In the genomic region with DNA sequence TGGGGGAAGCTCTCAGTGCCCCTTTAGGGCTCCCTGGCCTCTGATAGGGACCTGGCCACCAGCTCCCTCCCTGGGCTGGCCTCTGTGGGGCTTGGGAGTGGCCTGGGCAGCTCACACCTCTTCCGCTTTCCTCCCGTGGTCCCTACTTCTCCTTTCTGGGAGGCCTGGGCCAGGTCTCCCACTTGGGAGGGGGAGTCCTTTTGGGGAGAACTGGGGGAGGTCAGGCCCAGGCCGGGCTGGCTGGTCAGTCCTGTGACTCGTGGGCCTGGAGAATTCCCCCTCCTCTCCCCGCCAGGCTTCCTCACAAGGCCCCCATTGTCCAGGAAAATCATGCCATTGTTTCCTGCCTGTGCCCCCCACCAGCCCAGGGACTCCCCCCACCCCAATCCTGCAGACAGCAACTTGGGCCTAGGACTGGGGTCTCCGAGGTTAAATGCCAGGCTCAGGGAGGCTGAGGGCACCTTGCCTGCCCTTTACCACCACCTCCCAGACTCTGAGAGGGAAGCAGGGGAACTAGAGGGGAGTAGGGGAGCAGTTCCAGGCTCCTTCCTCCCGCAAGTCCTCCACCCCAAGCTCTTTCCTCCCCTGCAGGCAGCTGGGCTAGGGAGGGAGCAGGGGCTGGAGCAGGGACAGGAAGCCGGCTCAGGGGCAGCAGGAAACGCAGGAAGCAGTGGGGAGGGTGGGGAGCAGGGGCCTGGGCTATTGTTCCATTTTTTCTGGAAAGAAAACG, we compare ENCODE assay signal across 3 cellular contexts.
TF ChIP-seq lines count a peak whose summit lies in the region.

No MANE protein-coding gene starts in this region.

TF ChIP-seq in SK-N-SH, 30 proteins besides CTCF, POLR2A, EP300 and RAD21:
- peak; percentile 26; the same call in 1 of the 2 replicates for TF ChIP-seq GABPA (IDR thresholded peaks at IDR 0.05; ENCODE audit: low read depth)
- TF ChIP-seq ELF1 (IDR thresholded peaks at IDR 0.05) = no peak
- TF ChIP-seq RCOR1 (IDR thresholded peaks at IDR 0.05; ENCODE audit: low read length) = no peak

TF ChIP-seq in SK-N-SH treated with all-trans-retinoic acid at 6 μM for 48 hours, 23 proteins besides CTCF, POLR2A, EP300 and RAD21 (continues in another document):
- TF ChIP-seq GLIS3 (CRISPR knock-in tag; IDR thresholded peaks at IDR 0.05) (no peak), POU6F1 (CRISPR knock-in tag; IDR thresholded peaks at IDR 0.05; ENCODE audit: borderline replicate concordance, low read depth) (no peak), TSHZ2 (CRISPR knock-in tag; IDR thresholded peaks at IDR 0.05) (no peak), ARNTL (CRISPR knock-in tag; IDR thresholded peaks at IDR 0.05; ENCODE audit: borderline replicate concordance, low read depth) (no peak), CSDC2 (CRISPR knock-in tag; IDR thresholded peaks at IDR 0.05) (no peak), ZNF8 (CRISPR knock-in tag; IDR thresholded peaks at IDR 0.05) (no peak), PATZ1 (CRISPR knock-in tag; IDR thresholded peaks at IDR 0.05; ENCODE audit: borderline replicate concordance) (no peak), TCF4 (CRISPR knock-in tag; IDR thresholded peaks at IDR 0.05; ENCODE audit: borderline replicate concordance) (no peak), ZFP3 (CRISPR knock-in tag; IDR thresholded peaks at IDR 0.05) (no peak), SNAI2 (CRISPR knock-in tag; IDR thresholded peaks at IDR 0.05) (no peak), ZNF70 (CRISPR knock-in tag; IDR thresholded peaks at IDR 0.05) (no peak), BACH2 (CRISPR knock-in tag; IDR thresholded peaks at IDR 0.05; ENCODE audit: borderline replicate concordance) (no peak), ZNF565 (CRISPR knock-in tag; conservative IDR thresholded peaks at IDR 0.05; ENCODE audit: low read depth) (no peak)
- TF ChIP-seq, protein P1, sequence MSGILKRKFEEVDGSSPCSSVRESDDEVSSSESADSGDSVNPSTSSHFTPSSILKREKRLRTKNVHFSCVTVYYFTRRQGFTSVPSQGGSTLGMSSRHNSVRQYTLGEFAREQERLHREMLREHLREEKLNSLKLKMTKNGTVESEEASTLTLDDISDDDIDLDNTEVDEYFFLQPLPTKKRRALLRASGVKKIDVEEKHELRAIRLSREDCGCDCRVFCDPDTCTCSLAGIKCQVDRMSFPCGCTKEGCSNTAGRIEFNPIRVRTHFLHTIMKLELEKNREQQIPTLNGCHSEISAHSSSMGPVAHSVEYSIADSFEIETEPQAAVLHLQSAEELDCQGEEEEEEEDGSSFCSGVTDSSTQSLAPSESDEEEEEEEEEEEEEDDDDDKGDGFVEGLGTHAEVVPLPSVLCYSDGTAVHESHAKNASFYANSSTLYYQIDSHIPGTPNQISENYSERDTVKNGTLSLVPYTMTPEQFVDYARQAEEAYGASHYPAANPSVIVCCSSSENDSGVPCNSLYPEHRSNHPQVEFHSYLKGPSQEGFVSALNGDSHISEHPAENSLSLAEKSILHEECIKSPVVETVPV (CRISPR knock-in tag; IDR thresholded peaks at IDR 0.05) = no peak
- TF ChIP-seq, protein P2, sequence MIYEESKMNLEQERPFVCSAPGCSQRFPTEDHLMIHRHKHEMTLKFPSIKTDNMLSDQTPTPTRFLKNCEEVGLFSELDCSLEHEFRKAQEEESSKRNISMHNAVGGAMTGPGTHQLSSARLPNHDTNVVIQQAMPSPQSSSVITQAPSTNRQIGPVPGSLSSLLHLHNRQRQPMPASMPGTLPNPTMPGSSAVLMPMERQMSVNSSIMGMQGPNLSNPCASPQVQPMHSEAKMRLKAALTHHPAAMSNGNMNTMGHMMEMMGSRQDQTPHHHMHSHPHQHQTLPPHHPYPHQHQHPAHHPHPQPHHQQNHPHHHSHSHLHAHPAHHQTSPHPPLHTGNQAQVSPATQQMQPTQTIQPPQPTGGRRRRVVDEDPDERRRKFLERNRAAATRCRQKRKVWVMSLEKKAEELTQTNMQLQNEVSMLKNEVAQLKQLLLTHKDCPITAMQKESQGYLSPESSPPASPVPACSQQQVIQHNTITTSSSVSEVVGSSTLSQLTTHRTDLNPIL (CRISPR knock-in tag; IDR thresholded peaks at IDR 0.05; ENCODE audit: low read depth) = no peak

TF ChIP-seq in HepG2, 621 proteins besides CTCF, POLR2A, EP300 and RAD21:
- TF ChIP-seq, protein P3, sequence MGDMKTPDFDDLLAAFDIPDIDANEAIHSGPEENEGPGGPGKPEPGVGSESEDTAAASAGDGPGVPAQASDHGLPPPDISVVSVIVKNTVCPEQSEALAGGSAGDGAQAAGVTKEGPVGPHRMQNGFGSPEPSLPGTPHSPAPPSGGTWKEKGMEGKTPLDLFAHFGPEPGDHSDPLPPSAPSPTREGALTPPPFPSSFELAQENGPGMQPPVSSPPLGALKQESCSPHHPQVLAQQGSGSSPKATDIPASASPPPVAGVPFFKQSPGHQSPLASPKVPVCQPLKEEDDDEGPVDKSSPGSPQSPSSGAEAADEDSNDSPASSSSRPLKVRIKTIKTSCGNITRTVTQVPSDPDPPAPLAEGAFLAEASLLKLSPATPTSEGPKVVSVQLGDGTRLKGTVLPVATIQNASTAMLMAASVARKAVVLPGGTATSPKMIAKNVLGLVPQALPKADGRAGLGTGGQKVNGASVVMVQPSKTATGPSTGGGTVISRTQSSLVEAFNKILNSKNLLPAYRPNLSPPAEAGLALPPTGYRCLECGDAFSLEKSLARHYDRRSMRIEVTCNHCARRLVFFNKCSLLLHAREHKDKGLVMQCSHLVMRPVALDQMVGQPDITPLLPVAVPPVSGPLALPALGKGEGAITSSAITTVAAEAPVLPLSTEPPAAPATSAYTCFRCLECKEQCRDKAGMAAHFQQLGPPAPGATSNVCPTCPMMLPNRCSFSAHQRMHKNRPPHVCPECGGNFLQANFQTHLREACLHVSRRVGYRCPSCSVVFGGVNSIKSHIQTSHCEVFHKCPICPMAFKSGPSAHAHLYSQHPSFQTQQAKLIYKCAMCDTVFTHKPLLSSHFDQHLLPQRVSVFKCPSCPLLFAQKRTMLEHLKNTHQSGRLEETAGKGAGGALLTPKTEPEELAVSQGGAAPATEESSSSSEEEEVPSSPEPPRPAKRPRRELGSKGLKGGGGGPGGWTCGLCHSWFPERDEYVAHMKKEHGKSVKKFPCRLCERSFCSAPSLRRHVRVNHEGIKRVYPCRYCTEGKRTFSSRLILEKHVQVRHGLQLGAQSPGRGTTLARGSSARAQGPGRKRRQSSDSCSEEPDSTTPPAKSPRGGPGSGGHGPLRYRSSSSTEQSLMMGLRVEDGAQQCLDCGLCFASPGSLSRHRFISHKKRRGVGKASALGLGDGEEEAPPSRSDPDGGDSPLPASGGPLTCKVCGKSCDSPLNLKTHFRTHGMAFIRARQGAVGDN (CRISPR knock-in tag; IDR thresholded peaks at IDR 0.05) = 0 out of 2 replicates have a peak, but pooled peaks have one; percentile 10
- peak; percentile 18 for TF ChIP-seq XRCC5 (optimal IDR thresholded peaks at IDR 0.05; ENCODE audit: low read length)
- TF ChIP-seq ZNF263 (CRISPR knock-in tag; IDR thresholded peaks at IDR 0.05) = peak; percentile 89
- no peak for TF ChIP-seq ZNF800 (CRISPR knock-in tag; IDR thresholded peaks at IDR 0.05)
- peak; percentile 59 for TF ChIP-seq AGO2 (optimal IDR thresholded peaks at IDR 0.05; ENCODE audit: low read depth, low read length)
- no peak for TF ChIP-seq REXO4 (CRISPR knock-in tag; IDR thresholded peaks at IDR 0.05; ENCODE audit: borderline replicate concordance)
- peak; percentile 34; the same call in 1 of the 2 replicates for TF ChIP-seq PATZ1 (CRISPR knock-in tag; IDR thresholded peaks at IDR 0.05)
- TF ChIP-seq HIVEP1 (CRISPR knock-in tag; IDR thresholded peaks at IDR 0.05) = peak; percentile 46; the same call in 1 of the 2 replicates
- no peak for TF ChIP-seq SOX6 (IDR thresholded peaks at IDR 0.05)
- TF ChIP-seq SOX6 (CRISPR knock-in tag; IDR thresholded peaks at IDR 0.05) = 0 out of 2 replicates have a peak, but pooled peaks have one; percentile 14
